In the genomic region with DNA sequence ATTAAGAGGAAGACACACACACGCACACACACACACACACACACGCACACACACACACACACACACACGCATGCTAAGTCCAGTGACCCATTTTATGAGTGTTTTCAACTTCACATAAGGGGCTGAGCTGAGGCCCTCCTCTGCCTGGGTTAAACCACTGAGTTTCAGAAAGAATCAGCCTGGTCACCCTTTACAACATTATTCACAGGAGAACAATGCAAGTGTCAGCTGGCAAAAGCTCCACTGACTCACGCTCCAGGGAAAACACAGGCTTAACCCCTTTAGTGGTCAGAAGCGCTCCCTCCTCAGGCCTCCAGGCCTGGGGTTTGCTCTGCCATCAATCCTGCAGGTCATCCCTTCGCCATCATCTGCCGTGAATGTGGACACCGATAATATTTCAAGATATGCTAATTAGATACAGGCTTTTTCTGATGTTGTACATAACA, we compare ENCODE assay signal across 9 cellular contexts. TPM values are rescaled to one million over a fixed set of nuclear protein-coding genes. Genes with fewer than 3 reads are reported as not detected.
A peak's percentile ranks its signal among the peaks of the same experiment; 100 is the strongest.
DNase-seq lines count a peak whose midpoint lies in the region; ATAC-seq, FAIRE-seq and TF ChIP-seq lines count a peak whose summit lies in the region.
"Had no signal": no experiment of that assay in that cellular context is flagged by ENCODE, and none has a peak within 500 bp of the region (broad histone marks: within the 10 kb centered on the region; RNA-seq: fewer than 3 reads in every experiment).

No MANE protein-coding gene starts in this region.

- no peak for TF ChIP-seq CTCF in upper lobe of right lung (IDR thresholded peaks at IDR 0.05)

- H3K27ac ChIP-seq in upper lobe of right lung: peak overlapping the region; percentile 49

- peak; percentile 19 for DNase-seq in MV-4-11 (lab: John Stamatoyannopoulos, UW)
- DNase-seq in middle frontal gyrus (ENCODE audit: extremely low spot score, low spot score): peak; percentile 29
- no peak for DNase-seq in upper lobe of right lung
- DNase-seq in NCI-H510A treated with DMSO at 0.1 percent for 48 hours (lab: John Stamatoyannopoulos, UW): no peak
- no peak for DNase-seq in NCI-H1930 (lab: John Stamatoyannopoulos, UW)
- DNase-seq in KBM-7: no peak
- no peak for DNase-seq in NCI-H187 treated with DMSO at 0.1 percent for 48 hours (lab: John Stamatoyannopoulos, UW)

- in situ Hi-C loops in KBM-7 (cut with MboI; ENCODE audit: low pct_unique_long_range_greater_than_20kb, low sequenced_read_pairs): no loop called here

- peaks cover 42% of the 10 kb centered on the region for H3K36me3 ChIP-seq in upper lobe of right lung

- H3K4me3 ChIP-seq in upper lobe of right lung: no peak overlapping the region

- peaks cover 17% of the 10 kb centered on the region for H3K4me1 ChIP-seq in upper lobe of right lung

- peak; percentile 92 for FAIRE-seq in endometrium (lab: Jason Lieb, UNC)

- ATAC-seq in upper lobe of right lung: peak; percentile 75
- ATAC-seq: stimulated activated memory B cell treated with anti-CD40 and anti-IgM and Interleukin-4, amounts not matched to agents 10 μg/mL and 1 μg/mL and 100 μg/mL, for 72 hours had no signal

- no peaks in the 10 kb centered on the region for H3K9me3 ChIP-seq in upper lobe of right lung

- H3K27me3 ChIP-seq in upper lobe of right lung: no peaks in the 10 kb centered on the region

- intact Hi-C loops in upper lobe of right lung (cut with DNase I): no loop called here

RNA-seq across cellular contexts. Expression of gene ACOX3, which starts 46.9 kb away (rescaled TPM):
- 21.6 TPM for total RNA-seq in upper lobe of right lung

RNA-seq across cellular contexts. Expression of gene TRMT44, which starts 47.0 kb away (rescaled TPM):
- 24.2 TPM for total RNA-seq in upper lobe of right lung

Comparison
In these comparisons a context has a peak if more than half of its experiments do, and no peak if none do; other contexts are left out.
1. DNase-seq: peak in MV-4-11 (single experiment) and middle frontal gyrus (single experiment); none in upper lobe of right lung (single experiment), NCI-H510A treated with DMSO at 0.1 percent for 48 hours (single experiment), NCI-H1930 (0 of 2), KBM-7 (single experiment) and NCI-H187 treated with DMSO at 0.1 percent for 48 hours (single experiment).